In the genomic region with DNA sequence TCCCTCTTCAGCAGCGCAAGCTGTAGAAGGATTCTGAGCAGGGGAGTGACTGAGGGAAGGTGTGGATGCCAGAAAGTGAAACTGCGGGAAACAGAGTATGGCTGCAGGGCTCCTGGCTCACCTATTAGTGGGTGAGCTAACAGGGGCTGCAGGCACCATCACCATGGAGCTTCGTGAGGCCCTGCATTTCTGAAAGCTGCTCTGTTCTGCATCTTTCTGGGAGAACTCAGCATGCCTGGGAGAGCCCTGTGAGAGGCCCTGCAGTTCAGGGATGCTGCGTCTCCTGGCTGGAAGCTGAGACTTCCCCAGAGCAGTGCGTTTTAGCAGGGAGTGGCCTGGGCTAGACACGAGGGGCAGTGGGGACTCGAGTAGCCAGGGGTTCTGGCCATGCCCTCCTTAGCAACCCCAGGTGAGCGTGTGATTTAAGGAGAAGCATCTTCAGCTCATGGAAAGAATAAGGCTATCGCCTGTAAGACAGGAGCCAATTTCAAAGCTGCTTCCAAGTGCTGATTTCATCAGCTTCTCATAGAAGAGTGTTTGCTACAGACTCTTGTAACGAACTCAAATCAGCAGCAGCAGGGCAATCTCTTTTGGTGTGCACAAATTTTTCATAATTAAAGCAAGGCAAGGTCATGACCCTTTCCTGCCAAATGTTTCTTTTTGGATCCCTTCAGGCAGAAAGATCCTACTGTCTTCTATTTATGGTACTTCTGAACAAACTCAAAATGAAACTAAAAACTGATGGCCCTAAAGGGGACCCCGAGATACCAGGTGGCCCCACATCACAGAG, we compare ENCODE assay signal across 1 cellular context.
TF ChIP-seq lines count a peak whose summit lies in the region.

No MANE protein-coding gene starts in this region.

TF ChIP-seq in H1, 55 proteins besides CTCF, POLR2A, EP300 and RAD21 (continued from another document):
- TF ChIP-seq RXRA (IDR thresholded peaks at IDR 0.05; ENCODE audit: insufficient read depth, low read depth, low read length) = no peak
- TF ChIP-seq RFX5 (IDR thresholded peaks at IDR 0.05; ENCODE audit: borderline replicate concordance, low read depth, low read length) = no peak
- TF ChIP-seq TEAD4 (IDR thresholded peaks at IDR 0.05; ENCODE audit: low read depth, low read length) = no peak
